1 cellular context compared by ENCODE assay signal in genomic region chr4:2755821-2756690, GRCh38.
TF ChIP-seq lines count a peak whose summit lies in the region.

Gene TNIP2, minus strand, starts transcription at chr4:2756336. Its CDS starts 47 bp downstream, at chr4:2756289.

TF ChIP-seq in GM12878, 131 proteins besides CTCF, POLR2A, EP300 and RAD21 (continued from another document and continues in another):
- TF ChIP-seq IRF3 (IDR thresholded peaks at IDR 0.05): no peak
- no peak for TF ChIP-seq GABPA (IDR thresholded peaks at IDR 0.05; ENCODE audit: low read depth)
- TF ChIP-seq, protein P1, sequence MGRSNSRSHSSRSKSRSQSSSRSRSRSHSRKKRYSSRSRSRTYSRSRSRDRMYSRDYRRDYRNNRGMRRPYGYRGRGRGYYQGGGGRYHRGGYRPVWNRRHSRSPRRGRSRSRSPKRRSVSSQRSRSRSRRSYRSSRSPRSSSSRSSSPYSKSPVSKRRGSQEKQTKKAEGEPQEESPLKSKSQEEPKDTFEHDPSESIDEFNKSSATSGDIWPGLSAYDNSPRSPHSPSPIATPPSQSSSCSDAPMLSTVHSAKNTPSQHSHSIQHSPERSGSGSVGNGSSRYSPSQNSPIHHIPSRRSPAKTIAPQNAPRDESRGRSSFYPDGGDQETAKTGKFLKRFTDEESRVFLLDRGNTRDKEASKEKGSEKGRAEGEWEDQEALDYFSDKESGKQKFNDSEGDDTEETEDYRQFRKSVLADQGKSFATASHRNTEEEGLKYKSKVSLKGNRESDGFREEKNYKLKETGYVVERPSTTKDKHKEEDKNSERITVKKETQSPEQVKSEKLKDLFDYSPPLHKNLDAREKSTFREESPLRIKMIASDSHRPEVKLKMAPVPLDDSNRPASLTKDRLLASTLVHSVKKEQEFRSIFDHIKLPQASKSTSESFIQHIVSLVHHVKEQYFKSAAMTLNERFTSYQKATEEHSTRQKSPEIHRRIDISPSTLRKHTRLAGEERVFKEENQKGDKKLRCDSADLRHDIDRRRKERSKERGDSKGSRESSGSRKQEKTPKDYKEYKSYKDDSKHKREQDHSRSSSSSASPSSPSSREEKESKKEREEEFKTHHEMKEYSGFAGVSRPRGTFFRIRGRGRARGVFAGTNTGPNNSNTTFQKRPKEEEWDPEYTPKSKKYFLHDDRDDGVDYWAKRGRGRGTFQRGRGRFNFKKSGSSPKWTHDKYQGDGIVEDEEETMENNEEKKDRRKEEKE (IDR thresholded peaks at IDR 0.05): peak; percentile 49; the same call in 1 of the 2 replicates
- TF ChIP-seq SPI1 (IDR thresholded peaks at IDR 0.05; ENCODE audit: borderline replicate concordance, insufficient read depth, low read depth, low read length): no peak
- TF ChIP-seq ZNF217 (IDR thresholded peaks at IDR 0.05): peak; percentile 54; the same call in 1 of the 2 replicates
- peak; percentile 85; the same call in 1 of the 2 replicates for TF ChIP-seq DPF2 (IDR thresholded peaks at IDR 0.05)
- TF ChIP-seq, protein P2, sequence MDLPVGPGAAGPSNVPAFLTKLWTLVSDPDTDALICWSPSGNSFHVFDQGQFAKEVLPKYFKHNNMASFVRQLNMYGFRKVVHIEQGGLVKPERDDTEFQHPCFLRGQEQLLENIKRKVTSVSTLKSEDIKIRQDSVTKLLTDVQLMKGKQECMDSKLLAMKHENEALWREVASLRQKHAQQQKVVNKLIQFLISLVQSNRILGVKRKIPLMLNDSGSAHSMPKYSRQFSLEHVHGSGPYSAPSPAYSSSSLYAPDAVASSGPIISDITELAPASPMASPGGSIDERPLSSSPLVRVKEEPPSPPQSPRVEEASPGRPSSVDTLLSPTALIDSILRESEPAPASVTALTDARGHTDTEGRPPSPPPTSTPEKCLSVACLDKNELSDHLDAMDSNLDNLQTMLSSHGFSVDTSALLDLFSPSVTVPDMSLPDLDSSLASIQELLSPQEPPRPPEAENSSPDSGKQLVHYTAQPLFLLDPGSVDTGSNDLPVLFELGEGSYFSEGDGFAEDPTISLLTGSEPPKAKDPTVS (IDR thresholded peaks at IDR 0.05; ENCODE audit: low read depth, low read length): no peak
- peak; percentile 66; the same call in 1 of the 2 replicates for TF ChIP-seq POLR2AphosphoS5 (IDR thresholded peaks at IDR 0.05; ENCODE audit: low read length)
- no peak for TF ChIP-seq MTA3 (IDR thresholded peaks at IDR 0.05; ENCODE audit: borderline replicate concordance, low read length)
- no peak for TF ChIP-seq SRF (IDR thresholded peaks at IDR 0.05; ENCODE audit: low read depth in 2 of 2, low read length in 2 of 2)
- no peak for TF ChIP-seq MYB (IDR thresholded peaks at IDR 0.05; ENCODE audit: borderline replicate concordance, low read depth, low read length)
- peak; percentile 20; the same call in 1 of the 2 replicates for TF ChIP-seq CREB1 (IDR thresholded peaks at IDR 0.05; ENCODE audit: low read depth)
- TF ChIP-seq PKNOX1 (IDR thresholded peaks at IDR 0.05): no peak
- TF ChIP-seq, protein P3, sequence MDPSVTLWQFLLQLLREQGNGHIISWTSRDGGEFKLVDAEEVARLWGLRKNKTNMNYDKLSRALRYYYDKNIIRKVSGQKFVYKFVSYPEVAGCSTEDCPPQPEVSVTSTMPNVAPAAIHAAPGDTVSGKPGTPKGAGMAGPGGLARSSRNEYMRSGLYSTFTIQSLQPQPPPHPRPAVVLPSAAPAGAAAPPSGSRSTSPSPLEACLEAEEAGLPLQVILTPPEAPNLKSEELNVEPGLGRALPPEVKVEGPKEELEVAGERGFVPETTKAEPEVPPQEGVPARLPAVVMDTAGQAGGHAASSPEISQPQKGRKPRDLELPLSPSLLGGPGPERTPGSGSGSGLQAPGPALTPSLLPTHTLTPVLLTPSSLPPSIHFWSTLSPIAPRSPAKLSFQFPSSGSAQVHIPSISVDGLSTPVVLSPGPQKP (IDR thresholded peaks at IDR 0.05; ENCODE audit: low read depth, low read length): no peak
- no peak for TF ChIP-seq NFYA (IDR thresholded peaks at IDR 0.05; ENCODE audit: borderline replicate concordance, low read depth, low read length)
- no peak for TF ChIP-seq NR2C1 (IDR thresholded peaks at IDR 0.05)
- TF ChIP-seq CUX1 (IDR thresholded peaks at IDR 0.05; ENCODE audit: insufficient replicate concordance, low read depth, low read length): no peak
- TF ChIP-seq SP1 (IDR thresholded peaks at IDR 0.05; ENCODE audit: low read depth, low read length): peak; percentile 9
- peak; percentile 69; the same call in 1 of the 2 replicates for TF ChIP-seq TCF3 (IDR thresholded peaks at IDR 0.05; ENCODE audit: borderline replicate concordance, insufficient read depth, low read depth, low read length)
- TF ChIP-seq TCF7 (IDR thresholded peaks at IDR 0.05; ENCODE audit: borderline replicate concordance): no peak
- no peak for TF ChIP-seq ZBTB33 (IDR thresholded peaks at IDR 0.05)
- no peak for TF ChIP-seq WRNIP1 (IDR thresholded peaks at IDR 0.05; ENCODE audit: borderline replicate concordance, low read depth, low read length)
- TF ChIP-seq ZNF207 (IDR thresholded peaks at IDR 0.05; ENCODE audit: borderline replicate concordance): peak; percentile 92
- no peak for TF ChIP-seq FOS (IDR thresholded peaks at IDR 0.05; ENCODE audit: borderline replicate concordance, extremely low read depth, insufficient read length)
- no peak for TF ChIP-seq CBFB (IDR thresholded peaks at IDR 0.05; ENCODE audit: low read depth)
- TF ChIP-seq, protein P4, sequence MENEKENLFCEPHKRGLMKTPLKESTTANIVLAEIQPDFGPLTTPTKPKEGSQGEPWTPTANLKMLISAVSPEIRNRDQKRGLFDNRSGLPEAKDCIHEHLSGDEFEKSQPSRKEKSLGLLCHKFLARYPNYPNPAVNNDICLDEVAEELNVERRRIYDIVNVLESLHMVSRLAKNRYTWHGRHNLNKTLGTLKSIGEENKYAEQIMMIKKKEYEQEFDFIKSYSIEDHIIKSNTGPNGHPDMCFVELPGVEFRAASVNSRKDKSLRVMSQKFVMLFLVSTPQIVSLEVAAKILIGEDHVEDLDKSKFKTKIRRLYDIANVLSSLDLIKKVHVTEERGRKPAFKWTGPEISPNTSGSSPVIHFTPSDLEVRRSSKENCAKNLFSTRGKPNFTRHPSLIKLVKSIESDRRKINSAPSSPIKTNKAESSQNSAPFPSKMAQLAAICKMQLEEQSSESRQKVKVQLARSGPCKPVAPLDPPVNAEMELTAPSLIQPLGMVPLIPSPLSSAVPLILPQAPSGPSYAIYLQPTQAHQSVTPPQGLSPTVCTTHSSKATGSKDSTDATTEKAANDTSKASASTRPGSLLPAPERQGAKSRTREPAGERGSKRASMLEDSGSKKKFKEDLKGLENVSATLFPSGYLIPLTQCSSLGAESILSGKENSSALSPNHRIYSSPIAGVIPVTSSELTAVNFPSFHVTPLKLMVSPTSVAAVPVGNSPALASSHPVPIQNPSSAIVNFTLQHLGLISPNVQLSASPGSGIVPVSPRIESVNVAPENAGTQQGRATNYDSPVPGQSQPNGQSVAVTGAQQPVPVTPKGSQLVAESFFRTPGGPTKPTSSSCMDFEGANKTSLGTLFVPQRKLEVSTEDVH (IDR thresholded peaks at IDR 0.05; ENCODE audit: low read depth, partially characterized antibody): no peak
- no peak for TF ChIP-seq RELB (IDR thresholded peaks at IDR 0.05; ENCODE audit: low read depth)
- no peak for TF ChIP-seq IRF5 (IDR thresholded peaks at IDR 0.05; ENCODE audit: borderline replicate concordance)
- TF ChIP-seq ZNF24 (IDR thresholded peaks at IDR 0.05): 0 out of 2 replicates have a peak, but pooled peaks have one; percentile 23
- TF ChIP-seq SMAD5 (IDR thresholded peaks at IDR 0.05; ENCODE audit: low read depth): no peak
- TF ChIP-seq HDAC2 (IDR thresholded peaks at IDR 0.05): no peak
- TF ChIP-seq, protein P5, sequence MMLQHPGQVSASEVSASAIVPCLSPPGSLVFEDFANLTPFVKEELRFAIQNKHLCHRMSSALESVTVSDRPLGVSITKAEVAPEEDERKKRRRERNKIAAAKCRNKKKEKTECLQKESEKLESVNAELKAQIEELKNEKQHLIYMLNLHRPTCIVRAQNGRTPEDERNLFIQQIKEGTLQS (IDR thresholded peaks at IDR 0.05; ENCODE audit: borderline replicate concordance, extremely low read depth, low read depth, low read length): no peak
- TF ChIP-seq PAX5 (IDR thresholded peaks at IDR 0.05; ENCODE audit: borderline replicate concordance, low read depth, low read length): no peak
